In genomic region chr5:67515020-67515689, GRCh38 we compare ENCODE assay signal across 13 cellular contexts.
DNase-seq lines count a peak whose midpoint lies in the region; ATAC-seq and TF ChIP-seq lines count a peak whose summit lies in the region.
"Had no signal": no experiment of that assay in that cellular context is flagged by ENCODE, and none has a peak within 500 bp of the region (broad histone marks: within the 10 kb centered on the region; RNA-seq: fewer than 3 reads in every experiment).

No MANE protein-coding gene starts in this region.

- POLR2A ChIA-PET in HEK293T (lab: Yijun Ruan, JAX) = no interaction called here

- peaks cover 3 to 8% (median 7%) of the 10 kb centered on the region in 3 donors for H3K27me3 Mint-ChIP-seq in immature natural killer cell (ENCODE audit: low read depth in 3 of 3)

- H3K27ac Mint-ChIP-seq in immature natural killer cell = peak overlapping the region; percentile 80 to 97 (median 94)
- H3K27ac Mint-ChIP-seq: endodermal cell had no signal

- H3K27ac ChIP-seq in caudate nucleus (ENCODE audit: low read depth, low read length) = no peak overlapping the region

- peaks cover 0 to 4% (median 3%) of the 10 kb centered on the region in 3 donors for H3K36me3 Mint-ChIP-seq in immature natural killer cell

- ATAC-seq in HG02763 (IDR thresholded peaks at IDR 0.05; ENCODE audit: unreplicated experiment) = no peak

- peaks cover 64 to 83% of the 10 kb centered on the region in 2 donors for H3K4me1 Mint-ChIP-seq in immature natural killer cell

- peak in 4 of 6 experiments; percentile 13 to 70 (median 67) for DNase-seq in stimulated activated naive CD4-positive, alpha-beta T cell (lab: John Stamatoyannopoulos, UW)
- DNase-seq in stimulated activated naive CD4-positive, alpha-beta T cell treated with Interleukin-2 at 50 U/mL for 16 hours (lab: John Stamatoyannopoulos, UW) = no peak
- DNase-seq in activated CD8-positive, alpha-beta memory T cell treated with anti-CD3 and anti-CD28 coated beads, Interleukin-2, amount 50 U/mL, for 4 hours = peak; percentile 26
- DNase-seq in immature natural killer cell (peak; percentile 77 to 84 (median 82)), caudate nucleus (lab: John Stamatoyannopoulos, UW) (no peak), NCI-H1930 (lab: John Stamatoyannopoulos, UW) (no peak), HEK293T (ENCODE audit: extremely low spot score) (no peak)
- DNase-seq: endodermal cell, foreskin melanocyte, IMR-90, NCI-H1105, NCI-H510A treated with DMSO at 0.1 percent for 48 hours had no signal

- H3K4me3 Mint-ChIP-seq in immature natural killer cell = peak overlapping the region; percentile 71 to 83 (median 77)
- H3K4me3 Mint-ChIP-seq: endodermal cell had no signal

- H3K9me3 Mint-ChIP-seq in immature natural killer cell = no peaks in the 10 kb centered on the region
- H3K9me3 Mint-ChIP-seq: endodermal cell had no signal

- CTCF ChIA-PET in HEK293T (lab: Yijun Ruan, JAX) = no interaction called here

TF ChIP-seq in HEK293T, 16 proteins besides CTCF, POLR2A, EP300 and RAD21:
- TF ChIP-seq ZNF384 (IDR thresholded peaks at IDR 0.05) (no peak), FOXA1 (IDR thresholded peaks at IDR 0.05) (no peak), CTBP1 (IDR thresholded peaks at IDR 0.05; ENCODE audit: borderline replicate concordance) (no peak), LEF1 (IDR thresholded peaks at IDR 0.05; ENCODE audit: borderline replicate concordance) (no peak), BHLHE40 (IDR thresholded peaks at IDR 0.05; ENCODE audit: borderline replicate concordance) (no peak), SUZ12 (IDR thresholded peaks at IDR 0.05) (no peak), TARDBP (IDR thresholded peaks at IDR 0.05) (no peak)

Comparison
In these comparisons a context has a peak if more than half of its experiments do, and no peak if none do; other contexts are left out.
1. DNase-seq: peak in stimulated activated naive CD4-positive, alpha-beta T cell (4 of 6), activated CD8-positive, alpha-beta memory T cell treated with anti-CD3 and anti-CD28 coated beads, Interleukin-2, amount 50 U/mL, for 4 hours (single experiment) and immature natural killer cell (3 of 3); none in stimulated activated naive CD4-positive, alpha-beta T cell treated with Interleukin-2 at 50 U/mL for 16 hours (single experiment), caudate nucleus (0 of 61), NCI-H1930 (0 of 2) and HEK293T (single experiment).